Comparison of ENCODE assay signal across 1 cellular context in the genomic region with DNA sequence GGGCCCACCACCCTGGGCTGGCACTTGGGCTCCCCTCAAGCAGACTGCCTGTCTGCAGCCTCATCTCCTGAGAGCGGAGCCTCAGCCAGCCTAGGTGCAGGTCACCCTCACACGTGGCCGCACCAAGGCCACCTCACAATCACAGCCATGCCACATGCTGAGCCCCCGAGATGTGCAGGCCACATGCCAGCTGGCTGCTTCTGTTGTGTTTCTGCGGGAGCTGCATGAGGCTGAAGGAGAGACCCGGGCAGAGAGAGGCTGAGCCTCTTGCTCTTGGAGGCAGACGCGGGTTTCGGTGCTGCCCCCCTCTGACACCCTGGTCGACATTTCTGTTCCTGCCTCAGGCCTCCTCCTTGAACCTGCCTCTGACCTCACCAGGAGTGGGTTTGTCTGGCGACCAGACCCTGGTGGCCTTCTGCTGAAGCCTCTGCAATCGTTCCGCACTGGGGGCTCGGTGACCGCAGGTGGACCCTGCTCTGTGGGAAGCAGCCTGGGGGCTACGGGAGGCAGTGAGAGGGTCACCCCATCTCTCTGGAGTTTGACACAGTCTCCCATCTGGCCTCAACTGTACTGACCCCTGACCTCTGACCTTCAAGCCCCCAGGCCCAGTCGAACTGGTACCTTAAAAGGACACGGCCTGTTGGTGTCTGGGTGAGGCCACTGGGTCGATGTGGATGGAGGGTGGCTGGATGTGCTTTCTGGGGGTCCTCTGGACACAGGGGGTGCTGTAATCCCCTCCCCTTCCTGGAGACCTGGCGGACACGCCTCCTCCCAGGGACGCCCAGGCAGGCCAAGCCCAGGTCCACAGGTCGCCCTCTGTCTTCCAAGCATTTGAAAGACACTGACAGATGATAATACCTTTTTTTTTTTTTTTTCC.
TF ChIP-seq lines count a peak whose summit lies in the region.

No MANE protein-coding gene starts in this region.

TF ChIP-seq in H1, 55 proteins besides CTCF, POLR2A, EP300 and RAD21:
- TF ChIP-seq SIN3A (conservative IDR thresholded peaks at IDR 0.05 in 1 of 2, IDR thresholded peaks at IDR 0.05 in 1 of 2; ENCODE audit: low read depth in 1 of 2, low read length in 2 of 2): no peak
- no peak for TF ChIP-seq TBP (IDR thresholded peaks at IDR 0.05; ENCODE audit: low read depth, low read length)
- no peak for TF ChIP-seq SRF (IDR thresholded peaks at IDR 0.05; ENCODE audit: low read depth, low read length)
- TF ChIP-seq CEBPB (IDR thresholded peaks at IDR 0.05; ENCODE audit: low read depth, low read length): no peak
- no peak for TF ChIP-seq POU5F1 (IDR thresholded peaks at IDR 0.05; ENCODE audit: low read depth, low read length)
- TF ChIP-seq BRCA1 (IDR thresholded peaks at IDR 0.05; ENCODE audit: low read depth, low read length): no peak
- TF ChIP-seq, protein P1, sequence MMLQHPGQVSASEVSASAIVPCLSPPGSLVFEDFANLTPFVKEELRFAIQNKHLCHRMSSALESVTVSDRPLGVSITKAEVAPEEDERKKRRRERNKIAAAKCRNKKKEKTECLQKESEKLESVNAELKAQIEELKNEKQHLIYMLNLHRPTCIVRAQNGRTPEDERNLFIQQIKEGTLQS (IDR thresholded peaks at IDR 0.05; ENCODE audit: insufficient read depth, low read depth, low read length): no peak
- no peak for TF ChIP-seq YY1 (IDR thresholded peaks at IDR 0.05; ENCODE audit: low read depth, low read length)
- no peak for TF ChIP-seq CREB1 (IDR thresholded peaks at IDR 0.05)
- TF ChIP-seq SUZ12 (IDR thresholded peaks at IDR 0.05; ENCODE audit: low read length): no peak
- TF ChIP-seq GABPA (IDR thresholded peaks at IDR 0.05; ENCODE audit: borderline replicate concordance, insufficient read depth, low read length): no peak
- TF ChIP-seq TCF12 (IDR thresholded peaks at IDR 0.05; ENCODE audit: low read depth, low read length): no peak
- TF ChIP-seq SP1 (IDR thresholded peaks at IDR 0.05; ENCODE audit: low read depth, low read length): no peak
- TF ChIP-seq NRF1 (IDR thresholded peaks at IDR 0.05; ENCODE audit: low read depth, low read length): no peak
- TF ChIP-seq HDAC2 (IDR thresholded peaks at IDR 0.05; ENCODE audit: borderline replicate concordance in 1 of 2, low read depth in 2 of 2, low read length in 2 of 2): no peak
- TF ChIP-seq TEAD4 (IDR thresholded peaks at IDR 0.05; ENCODE audit: low read depth, low read length): no peak
- TF ChIP-seq ZNF274 (IDR thresholded peaks at IDR 0.05; ENCODE audit: borderline replicate concordance, extremely low read depth, low read length): no peak
- TF ChIP-seq POLR2AphosphoS5 (IDR thresholded peaks at IDR 0.05; ENCODE audit: low read depth, low read length): no peak
- TF ChIP-seq GTF2F1 (IDR thresholded peaks at IDR 0.05; ENCODE audit: borderline replicate concordance, low read depth, low read length): no peak
